1 cellular context compared by ENCODE assay signal in the genomic region with DNA sequence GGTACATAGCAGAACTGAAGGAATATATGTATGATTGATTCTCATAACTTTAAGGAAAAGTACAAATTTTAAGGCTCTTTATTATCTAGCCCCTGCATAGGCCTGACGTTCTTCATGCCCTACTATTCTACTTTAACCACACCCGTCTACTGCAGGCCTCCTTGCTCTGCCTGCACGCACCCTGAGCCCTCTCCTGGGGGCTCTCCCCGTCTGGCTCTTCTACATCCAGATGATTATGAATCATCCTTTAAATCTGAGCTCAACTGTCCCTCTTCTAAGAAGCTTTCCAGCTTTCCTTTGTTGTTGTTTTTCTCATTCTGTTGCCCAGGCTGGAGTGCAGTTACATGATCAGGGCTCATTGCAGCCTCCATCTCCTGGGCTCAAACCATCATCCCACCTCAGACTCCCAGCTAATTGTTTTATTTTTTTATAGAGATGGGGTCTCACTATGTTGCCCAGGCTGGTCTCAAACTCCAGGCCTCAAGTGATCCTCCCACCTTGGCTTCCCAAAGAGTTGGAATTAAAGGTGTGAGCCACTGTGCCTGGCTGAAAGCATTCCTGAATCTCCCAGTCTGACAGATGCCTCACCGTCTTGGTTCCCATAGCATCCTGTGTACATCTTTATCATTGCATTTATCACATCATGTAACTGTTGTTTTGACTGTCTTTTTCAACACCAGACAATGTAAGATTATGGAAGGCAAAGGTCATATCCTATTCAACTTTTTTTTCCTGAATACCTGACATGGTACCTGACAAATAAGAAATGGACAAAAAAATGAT.
TF ChIP-seq lines count a peak whose summit lies in the region.

No MANE protein-coding gene starts in this region.

TF ChIP-seq in HCT116, 20 proteins besides CTCF, POLR2A, EP300 and RAD21 (continued from another document):
- TF ChIP-seq FOSL1 (IDR thresholded peaks at IDR 0.05; ENCODE audit: low read depth) (no peak), EGR1 (IDR thresholded peaks at IDR 0.05; ENCODE audit: low read depth) (no peak), SRF (IDR thresholded peaks at IDR 0.05; ENCODE audit: low read depth) (no peak), TCF7L2 (IDR thresholded peaks at IDR 0.05; ENCODE audit: borderline replicate concordance, extremely low read depth, insufficient read depth, insufficient read length) (no peak), EZH2 (IDR thresholded peaks at IDR 0.05) (no peak), JUND (IDR thresholded peaks at IDR 0.05) (no peak), SP1 (IDR thresholded peaks at IDR 0.05; ENCODE audit: low read depth) (no peak), SIN3A (IDR thresholded peaks at IDR 0.05; ENCODE audit: low read depth) (no peak), YY1 (IDR thresholded peaks at IDR 0.05; ENCODE audit: extremely low read depth, insufficient replicate concordance, low read depth, low read length) (no peak)
- TF ChIP-seq, protein P1, sequence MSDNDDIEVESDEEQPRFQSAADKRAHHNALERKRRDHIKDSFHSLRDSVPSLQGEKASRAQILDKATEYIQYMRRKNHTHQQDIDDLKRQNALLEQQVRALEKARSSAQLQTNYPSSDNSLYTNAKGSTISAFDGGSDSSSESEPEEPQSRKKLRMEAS (IDR thresholded peaks at IDR 0.05) = no peak
- TF ChIP-seq, protein P2, sequence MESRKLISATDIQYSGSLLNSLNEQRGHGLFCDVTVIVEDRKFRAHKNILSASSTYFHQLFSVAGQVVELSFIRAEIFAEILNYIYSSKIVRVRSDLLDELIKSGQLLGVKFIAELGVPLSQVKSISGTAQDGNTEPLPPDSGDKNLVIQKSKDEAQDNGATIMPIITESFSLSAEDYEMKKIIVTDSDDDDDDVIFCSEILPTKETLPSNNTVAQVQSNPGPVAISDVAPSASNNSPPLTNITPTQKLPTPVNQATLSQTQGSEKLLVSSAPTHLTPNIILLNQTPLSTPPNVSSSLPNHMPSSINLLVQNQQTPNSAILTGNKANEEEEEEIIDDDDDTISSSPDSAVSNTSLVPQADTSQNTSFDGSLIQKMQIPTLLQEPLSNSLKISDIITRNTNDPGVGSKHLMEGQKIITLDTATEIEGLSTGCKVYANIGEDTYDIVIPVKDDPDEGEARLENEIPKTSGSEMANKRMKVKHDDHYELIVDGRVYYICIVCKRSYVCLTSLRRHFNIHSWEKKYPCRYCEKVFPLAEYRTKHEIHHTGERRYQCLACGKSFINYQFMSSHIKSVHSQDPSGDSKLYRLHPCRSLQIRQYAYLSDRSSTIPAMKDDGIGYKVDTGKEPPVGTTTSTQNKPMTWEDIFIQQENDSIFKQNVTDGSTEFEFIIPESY (IDR thresholded peaks at IDR 0.05; ENCODE audit: extremely low read depth, insufficient replicate concordance, low read length) = no peak
